In the genomic region with DNA sequence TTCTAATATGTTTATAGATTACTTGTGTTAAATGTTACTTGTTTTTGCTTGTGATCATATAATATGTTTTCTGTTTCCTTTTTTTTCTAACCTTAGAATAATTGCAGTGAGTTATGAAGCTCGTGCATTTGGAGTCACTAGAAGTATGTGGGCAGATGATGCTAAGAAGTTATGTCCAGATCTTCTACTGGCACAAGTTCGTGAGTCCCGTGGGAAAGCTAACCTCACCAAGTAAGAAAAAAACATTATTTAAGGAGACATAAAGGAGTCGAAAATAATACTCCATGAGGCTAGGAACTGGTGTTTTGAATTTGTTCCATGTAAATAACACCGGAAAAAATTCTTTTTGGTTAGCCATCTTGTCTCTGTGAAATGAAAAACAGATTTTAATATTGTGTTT, we compare ENCODE assay signal across 18 cellular contexts. TPM values are rescaled to one million over a fixed set of nuclear protein-coding genes. Genes with fewer than 3 reads are reported as not detected.
A peak's percentile ranks its signal among the peaks of the same experiment; 100 is the strongest.
DNase-seq lines count a peak whose midpoint lies in the region; ATAC-seq lines count a peak whose summit lies in the region.
"Had no signal": no experiment of that assay in that cellular context is flagged by ENCODE, and none has a peak within 500 bp of the region (broad histone marks: within the 10 kb centered on the region; RNA-seq: fewer than 3 reads in every experiment).

No MANE protein-coding gene starts in this region.

- no peaks in the 10 kb centered on the region for H3K27me3 Mint-ChIP-seq in activated T-cell treated with anti-CD3 and anti-CD28 coated beads, Interleukin-2, amount 50 U/mL, for 72 hours (ENCODE audit: low read depth)
- no peaks in the 10 kb centered on the region for H3K27me3 Mint-ChIP-seq in activated T-cell treated with anti-CD3 and anti-CD28 coated beads, Interleukin-2, amount 50 U/mL, for 24 hours
- H3K27me3 Mint-ChIP-seq in CD8-positive, alpha-beta memory T cell, result no peaks in the 10 kb centered on the region
- no peaks in the 10 kb centered on the region for H3K27me3 Mint-ChIP-seq in activated T-helper 17 cell treated with anti-CD3 and anti-CD28 coated beads, Interleukin-2, amount 50 U/mL, for 72 hours
- no peaks in the 10 kb centered on the region for H3K27me3 Mint-ChIP-seq in naive thymus-derived CD8-positive, alpha-beta T cell

- peaks cover 11% of the 10 kb centered on the region for H3K36me3 ChIP-seq in CD8-positive, alpha-beta memory T cell (ENCODE audit: insufficient read depth, low read length)

- no peak overlapping the region for H3K4me3 ChIP-seq in CD8-positive, alpha-beta memory T cell (ENCODE audit: low read length)
- H3K4me3 ChIP-seq: Peyer's patch had no signal

- no peak for DNase-seq in activated T-cell treated with anti-CD3 and anti-CD28 coated beads, Interleukin-2, amount 50 U/mL, for 72 hours
- no peak for DNase-seq in activated T-cell treated with anti-CD3 and anti-CD28 coated beads, Interleukin-2, amount 50 U/mL, for 24 hours
- DNase-seq in CD8-positive, alpha-beta memory T cell, result no peak
- no peak for DNase-seq in naive thymus-derived CD8-positive, alpha-beta T cell
- DNase-seq in stimulated activated CD4-positive, alpha-beta T cell treated with anti-CD3 and anti-CD28 coated beads, Interleukin-2, amount 100 ng/mL, for 48 hours, result no peak
- DNase-seq: ACHN, BE2C, DMS 273 treated with DMSO at 0.1 percent for 48 hours, Karpas-422, NCI-H1105 treated with DMSO at 0.1 percent for 48 hours, NCI-H187 treated with DMSO at 0.1 percent for 48 hours, NCI-H446 treated with DMSO at 0.1 percent for 48 hours, NCI-H82, Peyer's patch, SHP77 had no signal

- no peak overlapping the region for H3K4me3 Mint-ChIP-seq in activated T-cell treated with anti-CD3 and anti-CD28 coated beads, Interleukin-2, amount 50 U/mL, for 72 hours
- no peak overlapping the region for H3K4me3 Mint-ChIP-seq in activated T-cell treated with anti-CD3 and anti-CD28 coated beads, Interleukin-2, amount 50 U/mL, for 24 hours
- no peak overlapping the region for H3K4me3 Mint-ChIP-seq in CD8-positive, alpha-beta memory T cell
- H3K4me3 Mint-ChIP-seq in activated T-helper 17 cell treated with anti-CD3 and anti-CD28 coated beads, Interleukin-2, amount 50 U/mL, for 72 hours, result no peak overlapping the region
- H3K4me3 Mint-ChIP-seq in naive thymus-derived CD8-positive, alpha-beta T cell, result no peak overlapping the region

- peaks cover 29% of the 10 kb centered on the region for H3K4me1 Mint-ChIP-seq in activated T-cell treated with anti-CD3 and anti-CD28 coated beads, Interleukin-2, amount 50 U/mL, for 72 hours (ENCODE audit: low read depth)
- H3K4me1 Mint-ChIP-seq in activated T-cell treated with anti-CD3 and anti-CD28 coated beads, Interleukin-2, amount 50 U/mL, for 24 hours (ENCODE audit: low read depth), result peaks cover 43% of the 10 kb centered on the region
- H3K4me1 Mint-ChIP-seq in CD8-positive, alpha-beta memory T cell, result peaks cover 30 to 62% (median 45%) of the 10 kb centered on the region in 3 donors
- H3K4me1 Mint-ChIP-seq in activated T-helper 17 cell treated with anti-CD3 and anti-CD28 coated beads, Interleukin-2, amount 50 U/mL, for 72 hours, result peaks cover 36% of the 10 kb centered on the region
- H3K4me1 Mint-ChIP-seq in naive thymus-derived CD8-positive, alpha-beta T cell, result peaks cover 18 to 44% (median 38%) of the 10 kb centered on the region in 4 donors

- H3K27ac Mint-ChIP-seq in activated T-cell treated with anti-CD3 and anti-CD28 coated beads, Interleukin-2, amount 50 U/mL, for 72 hours, result peak overlapping the region; percentile 93
- H3K27ac Mint-ChIP-seq in activated T-cell treated with anti-CD3 and anti-CD28 coated beads, Interleukin-2, amount 50 U/mL, for 24 hours, result no peak overlapping the region
- H3K27ac Mint-ChIP-seq in CD8-positive, alpha-beta memory T cell, result peak overlapping the region in 5 of 8 donors; percentile 26 to 92 (median 61)
- peak overlapping the region; percentile 29 for H3K27ac Mint-ChIP-seq in activated T-helper 17 cell treated with anti-CD3 and anti-CD28 coated beads, Interleukin-2, amount 50 U/mL, for 72 hours
- H3K27ac Mint-ChIP-seq in naive thymus-derived CD8-positive, alpha-beta T cell, result peak overlapping the region in 7 of 10 donors; percentile 5 to 86 (median 56)

- peaks cover 22% of the 10 kb centered on the region for H3K4me1 ChIP-seq in CD8-positive, alpha-beta memory T cell (ENCODE audit: insufficient read depth, low read length)

- CTCF ChIA-PET in CD8-positive, alpha-beta memory T cell (lab: Charles Lee), result no interaction called here

- ATAC-seq in activated T-cell treated with anti-CD3 and anti-CD28 coated beads, Interleukin-2, amount 50 U/mL, for 72 hours (replicated peaks in 1 of 2), result no peak
- ATAC-seq in activated T-helper 17 cell treated with anti-CD3 and anti-CD28 coated beads, Interleukin-2, amount 50 U/mL, for 72 hours (replicated peaks), result no peak
- ATAC-seq in naive thymus-derived CD8-positive, alpha-beta T cell, result no peak
- ATAC-seq in HG02852 (IDR thresholded peaks at IDR 0.05; ENCODE audit: unreplicated experiment) (no peak), GM21381 (IDR thresholded peaks at IDR 0.05; ENCODE audit: unreplicated experiment) (no peak)

- no peaks in the 10 kb centered on the region for H3K9me3 ChIP-seq in CD8-positive, alpha-beta memory T cell (ENCODE audit: low read length)
- H3K9me3 ChIP-seq: BE2C, Peyer's patch had no signal

- H3K27me3 ChIP-seq in CD8-positive, alpha-beta memory T cell (ENCODE audit: insufficient read depth, low read length, poor library complexity, severe bottlenecking), result no peaks in the 10 kb centered on the region
- H3K27me3 ChIP-seq: BE2C, Peyer's patch had no signal

- no peaks in the 10 kb centered on the region for H3K9me3 Mint-ChIP-seq in activated T-cell treated with anti-CD3 and anti-CD28 coated beads, Interleukin-2, amount 50 U/mL, for 72 hours
- no peaks in the 10 kb centered on the region for H3K9me3 Mint-ChIP-seq in activated T-cell treated with anti-CD3 and anti-CD28 coated beads, Interleukin-2, amount 50 U/mL, for 24 hours
- no peaks in the 10 kb centered on the region for H3K9me3 Mint-ChIP-seq in CD8-positive, alpha-beta memory T cell
- H3K9me3 Mint-ChIP-seq in activated T-helper 17 cell treated with anti-CD3 and anti-CD28 coated beads, Interleukin-2, amount 50 U/mL, for 72 hours, result no peaks in the 10 kb centered on the region
- no peaks in the 10 kb centered on the region for H3K9me3 Mint-ChIP-seq in naive thymus-derived CD8-positive, alpha-beta T cell

- H3K27ac ChIP-seq in CD8-positive, alpha-beta memory T cell (ENCODE audit: low read depth, low read length), result no peak overlapping the region
- H3K27ac ChIP-seq: Peyer's patch had no signal

- H3K36me3 Mint-ChIP-seq in activated T-cell treated with anti-CD3 and anti-CD28 coated beads, Interleukin-2, amount 50 U/mL, for 72 hours (ENCODE audit: insufficient read depth in 2 of 2), result peaks cover 5 to 20% of the 10 kb centered on the region in 2 donors
- peaks cover 71% of the 10 kb centered on the region for H3K36me3 Mint-ChIP-seq in activated T-cell treated with anti-CD3 and anti-CD28 coated beads, Interleukin-2, amount 50 U/mL, for 24 hours (ENCODE audit: low read depth)
- peaks cover 0 to 50% (median 12%) of the 10 kb centered on the region in 3 donors for H3K36me3 Mint-ChIP-seq in CD8-positive, alpha-beta memory T cell
- peaks cover 78% of the 10 kb centered on the region for H3K36me3 Mint-ChIP-seq in activated T-helper 17 cell treated with anti-CD3 and anti-CD28 coated beads, Interleukin-2, amount 50 U/mL, for 72 hours (ENCODE audit: low read depth)
- H3K36me3 Mint-ChIP-seq in naive thymus-derived CD8-positive, alpha-beta T cell, result peaks cover 0 to 48% (median 10%) of the 10 kb centered on the region in 3 donors

- POLR2A ChIA-PET in CD8-positive, alpha-beta memory T cell (lab: Charles Lee), result interaction anchor here (0.5 kb wide), 1 partner anchor 557 kb away, joined by 4 read pairs; no protein-coding TSS in a partner anchor
- POLR2A ChIA-PET in naive thymus-derived CD8-positive, alpha-beta T cell (lab: Charles Lee), result no interaction called here

RNA-seq across cellular contexts. Expression of a gene that starts 6.9 kb away (rescaled TPM):
- 10 to 100 TPM; 34.8 to 37.3 TPM for total RNA-seq in activated T-cell treated with anti-CD3 and anti-CD28 coated beads, Interleukin-2, amount 50 U/mL, for 72 hours
- 10 to 100 TPM; 33.8 to 38.6 TPM for total RNA-seq in CD8-positive, alpha-beta memory T cell
- 15.6 TPM for polyA plus RNA-seq in CD8-positive, alpha-beta memory T cell
- total RNA-seq in activated T-helper 17 cell treated with anti-CD3 and anti-CD28 coated beads, Interleukin-2, amount 50 U/mL, for 72 hours, result 10 to 100 TPM; 55.5 to 67.8 TPM
- total RNA-seq in naive thymus-derived CD8-positive, alpha-beta T cell, result 10 to 100 TPM; 22.9 to 26.5 TPM
- polyA plus RNA-seq in naive thymus-derived CD8-positive, alpha-beta T cell, result 10 to 100 TPM in 2 of 3 donors, 1 to 10 TPM in 1; 5.9 to 18.9 (median 11.6) TPM

RNA-seq across cellular contexts. Expression of a gene that starts 7.1 kb away (rescaled TPM):
- total RNA-seq in activated T-cell treated with anti-CD3 and anti-CD28 coated beads, Interleukin-2, amount 50 U/mL, for 72 hours, result 100 to 1,000 TPM; 104 to 150 TPM
- 100 to 1,000 TPM in 1 of 2 experiments, 10 to 100 TPM in 1; 98.0 to 116 TPM for total RNA-seq in CD8-positive, alpha-beta memory T cell
- 15.3 TPM for polyA plus RNA-seq in CD8-positive, alpha-beta memory T cell
- 100 to 1,000 TPM in 1 of 2 donors, 10 to 100 TPM in 1; 67.3 to 109 TPM for total RNA-seq in activated T-helper 17 cell treated with anti-CD3 and anti-CD28 coated beads, Interleukin-2, amount 50 U/mL, for 72 hours
- total RNA-seq in naive thymus-derived CD8-positive, alpha-beta T cell, result 10 to 100 TPM; 43.4 to 51.6 TPM
- 1 to 10 TPM; 5.1 to 8.7 (median 7.5) TPM for polyA plus RNA-seq in naive thymus-derived CD8-positive, alpha-beta T cell

RNA-seq across cellular contexts. Expression of a gene that starts 46.2 kb away (rescaled TPM):
- 100 to 1,000 TPM in 1 of 2 donors, 10 to 100 TPM in 1; 99.0 to 137 TPM for total RNA-seq in activated T-cell treated with anti-CD3 and anti-CD28 coated beads, Interleukin-2, amount 50 U/mL, for 72 hours
- total RNA-seq in CD8-positive, alpha-beta memory T cell, result 10 to 100 TPM; 44.2 to 45.4 TPM
- polyA plus RNA-seq in CD8-positive, alpha-beta memory T cell, result 3.9 TPM
- 10 to 100 TPM; 64.2 to 67.3 TPM for total RNA-seq in activated T-helper 17 cell treated with anti-CD3 and anti-CD28 coated beads, Interleukin-2, amount 50 U/mL, for 72 hours
- 10 to 100 TPM; 71.6 to 75.7 TPM for total RNA-seq in naive thymus-derived CD8-positive, alpha-beta T cell
- polyA plus RNA-seq in naive thymus-derived CD8-positive, alpha-beta T cell, result 1 to 10 TPM; 1.1 to 2.6 (median 1.7) TPM

RNA-seq across cellular contexts. Expression of a gene that starts 52.7 kb away (rescaled TPM):
- 10 to 100 TPM; 40.4 to 41.3 TPM for total RNA-seq in activated T-cell treated with anti-CD3 and anti-CD28 coated beads, Interleukin-2, amount 50 U/mL, for 72 hours
- total RNA-seq in CD8-positive, alpha-beta memory T cell, result 10 to 100 TPM; 27.6 to 27.7 TPM
- 16.0 TPM for polyA plus RNA-seq in CD8-positive, alpha-beta memory T cell
- 10 to 100 TPM; 44.4 to 44.7 TPM for total RNA-seq in activated T-helper 17 cell treated with anti-CD3 and anti-CD28 coated beads, Interleukin-2, amount 50 U/mL, for 72 hours
- 10 to 100 TPM; 30.3 to 32.9 TPM for total RNA-seq in naive thymus-derived CD8-positive, alpha-beta T cell
- 10 to 100 TPM; 12.5 to 19.6 (median 17.9) TPM for polyA plus RNA-seq in naive thymus-derived CD8-positive, alpha-beta T cell
